Comparison of ENCODE assay signal across 21 cellular contexts in genomic region chr1:234565132-234565531, GRCh38. TPM values are rescaled to one million over a fixed set of nuclear protein-coding genes. Genes with fewer than 3 reads are reported as not detected.
A peak's percentile ranks its signal among the peaks of the same experiment; 100 is the strongest.
DNase-seq lines count a peak whose midpoint lies in the region; ATAC-seq and TF ChIP-seq lines count a peak whose summit lies in the region.
"Had no signal": no experiment of that assay in that cellular context is flagged by ENCODE, and none has a peak within 500 bp of the region (broad histone marks: within the 10 kb centered on the region; RNA-seq: fewer than 3 reads in every experiment).

No MANE protein-coding gene starts in this region.

- CTCF ChIA-PET in Caco-2 (lab: Charles Lee), result no interaction called here
- CTCF ChIA-PET in PC-9 (lab: Charles Lee), result no interaction called here

- no peak for TF ChIP-seq RAD21 in neural cell (conservative IDR thresholded peaks at IDR 0.05)

- POLR2A ChIA-PET in Caco-2 (lab: Charles Lee), result no interaction called here
- POLR2A ChIA-PET in PC-9 (lab: Charles Lee; ENCODE audit: unreplicated experiment), result interaction anchor here (0.6 kb wide), 2 partner anchors 31 to 635 kb away, joined by 4 read pairs; no protein-coding TSS in a partner anchor

- H3F3A ChIP-seq in PC-9 (ENCODE audit: insufficient read depth, low read depth) (peaks cover 32% of the 10 kb centered on the region), neural cell (ENCODE audit: insufficient read depth, low read length, poor library complexity, severe bottlenecking) (no peaks in the 10 kb centered on the region)

- H3K4me2 ChIP-seq in PC-9 (peak overlapping the region; percentile 59), neural cell (ENCODE audit: low read length) (no peak overlapping the region)
- H3K4me2 ChIP-seq: BLaER1 treated with 17β-estradiol and CSF1 and Interleukin-3, amounts not matched to agents 10 nM and 100 nM had no signal

- H3K36me3 ChIP-seq in Caco-2 (ENCODE audit: control insufficient read depth, insufficient read depth, low read length), result no peaks in the 10 kb centered on the region
- H3K36me3 ChIP-seq in PC-9 (ENCODE audit: low read depth), result no peaks in the 10 kb centered on the region
- H3K36me3 ChIP-seq in breast epithelium, result no peaks in the 10 kb centered on the region
- H3K36me3 ChIP-seq in neural cell (ENCODE audit: insufficient read depth, low read length), result no peaks in the 10 kb centered on the region
- H3K36me3 ChIP-seq: BLaER1 treated with 17β-estradiol and CSF1 and Interleukin-3, amounts not matched to agents 10 nM and 100 nM had no signal

- H3K9me3 ChIP-seq in Caco-2, result no peaks in the 10 kb centered on the region
- H3K9me3 ChIP-seq in PC-9 (ENCODE audit: insufficient read depth, low read depth), result no peaks in the 10 kb centered on the region
- no peaks in the 10 kb centered on the region for H3K9me3 ChIP-seq in breast epithelium
- H3K9me3 ChIP-seq in neural cell (ENCODE audit: low read length), result no peaks in the 10 kb centered on the region

- TF ChIP-seq EP300 in neural cell (conservative IDR thresholded peaks at IDR 0.05; ENCODE audit: poor library complexity, severe bottlenecking), result no peak

- H3K27ac ChIP-seq in PC-9 (peak overlapping the region; percentile 90), breast epithelium (peak overlapping the region; percentile 84 to 89), neural cell (ENCODE audit: low read length) (peak overlapping the region; percentile 35)
- H3K27ac ChIP-seq: BLaER1 treated with 17β-estradiol and CSF1 and Interleukin-3, amounts not matched to agents 10 nM and 100 nM had no signal

- ATAC-seq in stimulated activated memory B cell treated with anti-CD40 and anti-IgM and Interleukin-4, amounts not matched to agents 10 μg/mL and 1 μg/mL and 100 μg/mL, for 72 hours, result no peak
- ATAC-seq: activated CD8-positive, alpha-beta T cell treated with anti-CD3 and anti-CD28 coated beads, Interleukin-2, amount 10 ng/mL, durations not matched to agents 7 days and 5 days; right cardiac atrium had no signal

- no peaks in the 10 kb centered on the region for H3K27me3 ChIP-seq in Caco-2 (replicated peaks; ENCODE audit: control insufficient read depth, insufficient read depth, low read length)
- no peaks in the 10 kb centered on the region for H3K27me3 ChIP-seq in PC-9 (ENCODE audit: insufficient read depth, low read depth)
- no peaks in the 10 kb centered on the region for H3K27me3 ChIP-seq in breast epithelium
- no peaks in the 10 kb centered on the region for H3K27me3 ChIP-seq in neural cell (ENCODE audit: insufficient read depth, low read depth, low read length)
- H3K27me3 ChIP-seq: BLaER1 treated with 17β-estradiol and CSF1 and Interleukin-3, amounts not matched to agents 10 nM and 100 nM had no signal

- H3K9me2 ChIP-seq in PC-9 (ENCODE audit: insufficient read depth), result no peaks in the 10 kb centered on the region
- no peaks in the 10 kb centered on the region for H3K9me2 ChIP-seq in neural cell (ENCODE audit: insufficient read depth, low read length)

- no peaks in the 10 kb centered on the region for H3K27me3 Mint-ChIP-seq in Caco-2 (ENCODE audit: insufficient read depth, unreplicated experiment)
- H3K27me3 Mint-ChIP-seq in stimulated activated memory B cell treated with anti-CD40 and anti-IgM and Interleukin-4, amounts not matched to agents 10 μg/mL and 1 μg/mL and 100 μg/mL, for 72 hours, result no peaks in the 10 kb centered on the region
- H3K27me3 Mint-ChIP-seq: activated T-cell treated with anti-CD3 and anti-CD28 coated beads, Interleukin-2, amount 50 U/mL, for 24 hours had no signal

- intact Hi-C loops in Caco-2 (cut with micrococcal nuclease; ENCODE audit: unreplicated experiment), result loop anchor here (2.0 kb wide), 1 partner anchor 26 kb away; no protein-coding TSS in a partner anchor
- intact Hi-C loops in PC-9 (cut with micrococcal nuclease; ENCODE audit: unreplicated experiment), result loop anchor here (1.0 to 2.0 kb wide), 3 partner anchors 30 to 398 kb away; no protein-coding TSS in a partner anchor
- intact Hi-C loops in breast epithelium (cut with DNase I; ENCODE audit: low total_unique reads), result no loop called here

- peaks cover 24% of the 10 kb centered on the region for H3K4me1 Mint-ChIP-seq in Caco-2 (ENCODE audit: low read depth, unreplicated experiment)
- no peaks in the 10 kb centered on the region for H3K4me1 Mint-ChIP-seq in stimulated activated memory B cell treated with anti-CD40 and anti-IgM and Interleukin-4, amounts not matched to agents 10 μg/mL and 1 μg/mL and 100 μg/mL, for 72 hours
- H3K4me1 Mint-ChIP-seq: activated naive CD4-positive, alpha-beta T cell treated with anti-CD3 and anti-CD28 coated beads, Interleukin-2, amount 10 ng/mL, durations not matched to agents 7 days and 5 days had no signal

- no peak overlapping the region for H3K4me3 Mint-ChIP-seq in Caco-2 (ENCODE audit: unreplicated experiment)
- H3K4me3 Mint-ChIP-seq in stimulated activated memory B cell treated with anti-CD40 and anti-IgM and Interleukin-4, amounts not matched to agents 10 μg/mL and 1 μg/mL and 100 μg/mL, for 72 hours, result no peak overlapping the region
- H3K4me3 Mint-ChIP-seq: activated CD8-positive, alpha-beta T cell treated with anti-CD3 and anti-CD28 coated beads, Interleukin-2, amount 10 ng/mL, durations not matched to agents 7 days and 5 days; activated naive CD4-positive, alpha-beta T cell treated with anti-CD3 and anti-CD28 coated beads, Interleukin-2, amount 10 ng/mL, durations not matched to agents 7 days and 5 days; activated T-cell treated with anti-CD3 and anti-CD28 coated beads, Interleukin-2, amount 50 U/mL, for 24 hours had no signal

- DNase-seq in Caco-2 (no peak), PC-9 (peak in 1 of 2 experiments; percentile 11), breast epithelium (ENCODE audit: low spot score in 2 of 2) (peak; percentile 17), NCI-H524 (lab: John Stamatoyannopoulos, UW) (no peak), NCI-H748 (lab: John Stamatoyannopoulos, UW; ENCODE audit: unreplicated experiment) (no peak), occipital lobe (lab: John Stamatoyannopoulos, UW) (no peak)
- DNase-seq: activated CD4-positive, CD25-positive, alpha-beta regulatory T cell treated with anti-CD3 and anti-CD28 coated beads, Interleukin-2, amount 50 U/mL, for 72 hours; activated CD8-positive, alpha-beta T cell treated with anti-CD3 and anti-CD28 coated beads, Interleukin-2, amount 10 ng/mL, durations not matched to agents 7 days and 5 days; activated naive CD4-positive, alpha-beta T cell treated with anti-CD3 and anti-CD28 coated beads, Interleukin-2, amount 10 ng/mL, durations not matched to agents 7 days and 5 days; activated T-cell treated with anti-CD3 and anti-CD28 coated beads, Interleukin-2, amount 50 U/mL, for 24 hours; amygdala; cerebellar nuclear complex; effector CD4-positive, alpha-beta T cell; NCI-H1105; NCI-H2081; NCI-H345; NK-92 treated with Interleukin-12 subunit alpha and Interleukin-12 subunit beta, amount 100 ng/mL, for 24 hours; right cardiac atrium had no signal

- no peak overlapping the region for H2AFZ ChIP-seq in PC-9
- no peak overlapping the region for H2AFZ ChIP-seq in neural cell (ENCODE audit: low read depth, low read length)

- TF ChIP-seq CTCF in Caco-2 (IDR thresholded peaks at IDR 0.05; ENCODE audit: insufficient read depth in 1 of 2, low read depth in 1 of 2, low read length in 1 of 2, severe bottlenecking in 1 of 2, unreplicated experiment in 1 of 2) (no peak), PC-9 (conservative IDR thresholded peaks at IDR 0.05) (no peak), breast epithelium (IDR thresholded peaks at IDR 0.05) (no peak), neural cell (IDR thresholded peaks at IDR 0.05; ENCODE audit: poor library complexity, severe bottlenecking) (no peak)

- H3K79me2 ChIP-seq in PC-9 (ENCODE audit: low read depth) (no peaks in the 10 kb centered on the region), neural cell (replicated peaks; ENCODE audit: insufficient read depth, low read length) (no peaks in the 10 kb centered on the region)

- H3K4me1 ChIP-seq in Caco-2 (peaks cover 42% of the 10 kb centered on the region), PC-9 (replicated peaks; ENCODE audit: insufficient read depth) (peaks cover 45% of the 10 kb centered on the region), breast epithelium (peaks cover 0 to 13% of the 10 kb centered on the region in 2 donors)
- H3K4me1 ChIP-seq: BLaER1 treated with 17β-estradiol and CSF1 and Interleukin-3, amounts not matched to agents 10 nM and 100 nM had no signal

- H3K9ac ChIP-seq in neural cell (ENCODE audit: low read length), result peak overlapping the region; percentile 19
- H3K9ac ChIP-seq: BLaER1 treated with 17β-estradiol and CSF1 and Interleukin-3, amounts not matched to agents 10 nM and 100 nM had no signal

- peak overlapping the region; percentile 15 for H3K27ac Mint-ChIP-seq in Caco-2 (ENCODE audit: unreplicated experiment)
- H3K27ac Mint-ChIP-seq in stimulated activated memory B cell treated with anti-CD40 and anti-IgM and Interleukin-4, amounts not matched to agents 10 μg/mL and 1 μg/mL and 100 μg/mL, for 72 hours, result no peak overlapping the region
- H3K27ac Mint-ChIP-seq: activated CD8-positive, alpha-beta T cell treated with anti-CD3 and anti-CD28 coated beads, Interleukin-2, amount 10 ng/mL, durations not matched to agents 7 days and 5 days; activated naive CD4-positive, alpha-beta T cell treated with anti-CD3 and anti-CD28 coated beads, Interleukin-2, amount 10 ng/mL, durations not matched to agents 7 days and 5 days; activated T-cell treated with anti-CD3 and anti-CD28 coated beads, Interleukin-2, amount 50 U/mL, for 24 hours had no signal

- H4K20me1 ChIP-seq in PC-9 (ENCODE audit: insufficient read depth) (no peaks in the 10 kb centered on the region), neural cell (ENCODE audit: insufficient read depth) (no peaks in the 10 kb centered on the region)
- H4K20me1 ChIP-seq: BLaER1 treated with 17β-estradiol and CSF1 and Interleukin-3, amounts not matched to agents 10 nM and 100 nM had no signal

- H3K9me3 Mint-ChIP-seq in Caco-2 (ENCODE audit: unreplicated experiment), result peaks cover 13% of the 10 kb centered on the region
- peaks cover 2% of the 10 kb centered on the region for H3K9me3 Mint-ChIP-seq in stimulated activated memory B cell treated with anti-CD40 and anti-IgM and Interleukin-4, amounts not matched to agents 10 μg/mL and 1 μg/mL and 100 μg/mL, for 72 hours
- H3K9me3 Mint-ChIP-seq: activated naive CD4-positive, alpha-beta T cell treated with anti-CD3 and anti-CD28 coated beads, Interleukin-2, amount 10 ng/mL, durations not matched to agents 7 days and 5 days had no signal

- no peak overlapping the region for H3K4me3 ChIP-seq in Caco-2 (ENCODE audit: low read depth, low read length)
- H3K4me3 ChIP-seq in PC-9, result no peak overlapping the region
- H3K4me3 ChIP-seq in breast epithelium, result no peak overlapping the region
- H3K4me3 ChIP-seq in neural cell (ENCODE audit: low read length), result no peak overlapping the region
- H3K4me3 ChIP-seq: BLaER1 treated with 17β-estradiol and CSF1 and Interleukin-3, amounts not matched to agents 10 nM and 100 nM had no signal

- BruUV-seq in Caco-2 (replicated peaks; lab: Mats Ljungman, UMichigan) (no TSS peak), PC-9 (replicated peaks; lab: Mats Ljungman, UMichigan) (TSS peak; percentile 99)

- H3K36me3 Mint-ChIP-seq in Caco-2 (ENCODE audit: insufficient read depth, unreplicated experiment), result no peaks in the 10 kb centered on the region
- H3K36me3 Mint-ChIP-seq in stimulated activated memory B cell treated with anti-CD40 and anti-IgM and Interleukin-4, amounts not matched to agents 10 μg/mL and 1 μg/mL and 100 μg/mL, for 72 hours, result no peaks in the 10 kb centered on the region
- H3K36me3 Mint-ChIP-seq: activated naive CD4-positive, alpha-beta T cell treated with anti-CD3 and anti-CD28 coated beads, Interleukin-2, amount 10 ng/mL, durations not matched to agents 7 days and 5 days had no signal

- TF ChIP-seq POLR2A in breast epithelium (IDR thresholded peaks at IDR 0.05), result no peak

RNA-seq across cellular contexts. Expression of gene IRF2BP2, which starts 44.8 kb away (rescaled TPM):
- total RNA-seq in Caco-2 (2022), result 129 and 135 TPM in 2 replicates
- 80.7 and 122 TPM in 2 replicates for total RNA-seq in PC-9 (2021)
- total RNA-seq in breast epithelium, result 100 to 1,000 TPM in 1 of 3 donors, 10 to 100 TPM in 2; 60.3 to 108 (median 84.9) TPM
- polyA plus RNA-seq in neural cell, result 52.2 and 56.9 TPM in 2 replicates
- polyA minus RNA-seq in neural cell, result 104 and 107 TPM in 2 replicates
- total RNA-seq in occipital lobe, result 140 TPM

Comparison
In these comparisons a context has a peak if more than half of its experiments do, and no peak if none do; other contexts are left out.
1. DNase-seq: peak in breast epithelium (2 of 2); none in Caco-2 (0 of 2), NCI-H524 (0 of 2), NCI-H748 (single experiment) and occipital lobe (single experiment).
2. H3K27ac ChIP-seq: peak in every context shown above with its lines; median percentile 90 in PC-9; 86 in breast epithelium; 35 in neural cell.